In the genomic region with DNA sequence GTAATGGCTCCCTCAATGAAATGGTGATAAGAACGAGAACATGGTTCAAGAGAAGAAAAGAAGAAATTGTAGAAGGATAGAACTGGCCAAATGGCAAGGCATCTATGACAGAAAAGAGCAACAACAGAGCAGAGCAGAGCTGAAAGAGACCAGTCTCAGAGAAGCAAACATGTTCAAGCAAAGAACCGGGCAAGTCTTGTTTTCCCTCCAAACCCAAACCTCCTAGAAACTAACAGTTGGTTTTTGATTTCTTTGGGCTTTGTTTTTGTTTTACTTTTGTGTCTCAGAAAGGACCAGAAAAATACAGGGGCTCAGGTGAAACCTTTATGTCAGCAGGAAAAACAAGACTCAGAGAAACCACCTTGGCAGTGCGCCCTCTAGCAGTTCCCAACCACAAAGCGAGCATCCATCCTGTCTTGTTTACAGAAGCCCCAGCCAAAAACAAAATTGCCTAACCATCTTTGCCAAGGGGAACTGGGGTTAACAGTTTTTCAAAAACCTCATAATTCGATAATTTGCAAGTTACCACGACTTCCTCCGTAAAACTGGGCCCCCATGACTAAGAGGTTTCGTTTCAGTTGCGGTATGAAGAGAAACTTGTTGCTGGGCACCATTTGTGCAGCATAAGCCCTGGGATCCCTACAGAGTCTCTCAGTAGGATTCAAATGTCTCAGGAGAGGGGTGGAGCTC, we compare ENCODE assay signal across 10 cellular contexts.
DNase-seq lines count a peak whose midpoint lies in the region; ATAC-seq and TF ChIP-seq lines count a peak whose summit lies in the region.
"Had no signal": no experiment of that assay in that cellular context is flagged by ENCODE, and none has a peak within 500 bp of the region (broad histone marks: within the 10 kb centered on the region; RNA-seq: fewer than 3 reads in every experiment).

No MANE protein-coding gene starts in this region.

- TF ChIP-seq CTCF in NB4 (IDR thresholded peaks at IDR 0.05; ENCODE audit: low read depth, low read length): no peak

- H3K4me3 Mint-ChIP-seq in activated CD8-positive, alpha-beta memory T cell treated with anti-CD3 and anti-CD28 coated beads, Interleukin-2, amount 10 ng/mL, durations not matched to agents 7 days and 5 days: peak overlapping the region; percentile 53
- no peak overlapping the region for H3K4me3 Mint-ChIP-seq in T-helper 17 cell

- peaks cover 16% of the 10 kb centered on the region for H3K27me3 Mint-ChIP-seq in activated CD8-positive, alpha-beta memory T cell treated with anti-CD3 and anti-CD28 coated beads, Interleukin-2, amount 10 ng/mL, durations not matched to agents 7 days and 5 days
- peaks cover 11% of the 10 kb centered on the region for H3K27me3 Mint-ChIP-seq in T-helper 17 cell

- peak; percentile 62 for DNase-seq in activated CD8-positive, alpha-beta memory T cell treated with anti-CD3 and anti-CD28 coated beads, Interleukin-2, amount 10 ng/mL, durations not matched to agents 7 days and 5 days
- no peak for DNase-seq in activated CD8-positive, alpha-beta memory T cell treated with anti-CD3 and anti-CD28 coated beads for 24 hours
- DNase-seq in NB4 (ENCODE audit: low read depth) (peak; percentile 70), stromal cell of bone marrow (ENCODE audit: low read depth) (peak; percentile 8), T-helper 17 cell (no peak), DMS 273 treated with DMSO at 0.1 percent for 48 hours (lab: John Stamatoyannopoulos, UW) (no peak)
- DNase-seq in activated CD4-positive, CD25-positive, alpha-beta regulatory T cell treated with anti-CD3 and anti-CD28 coated beads, Interleukin-2, amount 50 U/mL, for 72 hours: no peak
- DNase-seq: cortex of kidney, mesenchymal stem cell had no signal

- ATAC-seq in activated CD8-positive, alpha-beta memory T cell treated with anti-CD3 and anti-CD28 coated beads, Interleukin-2, amount 10 ng/mL, durations not matched to agents 7 days and 5 days: peak; percentile 78
- peak; percentile 91 for ATAC-seq in HG02852 (IDR thresholded peaks at IDR 0.05; ENCODE audit: unreplicated experiment)
- ATAC-seq in T-helper 17 cell: no peak

- H3K9me3 Mint-ChIP-seq in activated CD8-positive, alpha-beta memory T cell treated with anti-CD3 and anti-CD28 coated beads, Interleukin-2, amount 10 ng/mL, durations not matched to agents 7 days and 5 days (ENCODE audit: low read depth): no peaks in the 10 kb centered on the region

- peaks cover 30% of the 10 kb centered on the region for H3K4me1 Mint-ChIP-seq in activated CD8-positive, alpha-beta memory T cell treated with anti-CD3 and anti-CD28 coated beads, Interleukin-2, amount 10 ng/mL, durations not matched to agents 7 days and 5 days
- H3K4me1 Mint-ChIP-seq in T-helper 17 cell: peaks cover 2% of the 10 kb centered on the region

- H3K36me3 Mint-ChIP-seq in activated CD8-positive, alpha-beta memory T cell treated with anti-CD3 and anti-CD28 coated beads, Interleukin-2, amount 10 ng/mL, durations not matched to agents 7 days and 5 days: no peaks in the 10 kb centered on the region
- no peaks in the 10 kb centered on the region for H3K36me3 Mint-ChIP-seq in T-helper 17 cell (ENCODE audit: low read depth)

- no peak overlapping the region for H3K4me3 ChIP-seq in NB4 (ENCODE audit: low read depth, low read length)

- no peak for TF ChIP-seq POLR2A in NB4 (IDR thresholded peaks at IDR 0.05; ENCODE audit: extremely low read depth, insufficient read length)

- H3K9me3 ChIP-seq in T-helper 17 cell (ENCODE audit: control insufficient read depth, low read length, poor library complexity, severe bottlenecking): no peaks in the 10 kb centered on the region

- H3K27ac Mint-ChIP-seq in activated CD8-positive, alpha-beta memory T cell treated with anti-CD3 and anti-CD28 coated beads, Interleukin-2, amount 10 ng/mL, durations not matched to agents 7 days and 5 days: peak overlapping the region; percentile 70
- no peak overlapping the region for H3K27ac Mint-ChIP-seq in T-helper 17 cell

- CTCF ChIA-PET in activated CD8-positive, alpha-beta memory T cell treated with anti-CD3 and anti-CD28 coated beads, Interleukin-2, amount 10 ng/mL, durations not matched to agents 7 days and 5 days (lab: Charles Lee): no interaction called here

Comparison
In these comparisons a context has a peak if more than half of its experiments do, and no peak if none do; other contexts are left out.
1. DNase-seq: peak in activated CD8-positive, alpha-beta memory T cell treated with anti-CD3 and anti-CD28 coated beads, Interleukin-2, amount 10 ng/mL, durations not matched to agents 7 days and 5 days (single experiment), NB4 (single experiment) and stromal cell of bone marrow (single experiment); none in activated CD8-positive, alpha-beta memory T cell treated with anti-CD3 and anti-CD28 coated beads for 24 hours (single experiment), T-helper 17 cell (0 of 3), activated CD4-positive, CD25-positive, alpha-beta regulatory T cell treated with anti-CD3 and anti-CD28 coated beads, Interleukin-2, amount 50 U/mL, for 72 hours (single experiment) and DMS 273 treated with DMSO at 0.1 percent for 48 hours (single experiment).